23 cellular contexts compared by ENCODE assay signal in genomic region chr6:69820438-69820837, GRCh38. TPM values are rescaled to one million over a fixed set of nuclear protein-coding genes. Genes with fewer than 3 reads are reported as not detected.
DNase-seq lines count a peak whose midpoint lies in the region; ATAC-seq and TF ChIP-seq lines count a peak whose summit lies in the region.
"Had no signal": no experiment of that assay in that cellular context is flagged by ENCODE, and none has a peak within 500 bp of the region (broad histone marks: within the 10 kb centered on the region; RNA-seq: fewer than 3 reads in every experiment).

No MANE protein-coding gene starts in this region.

- H3K9me3 ChIP-seq in testis = no peaks in the 10 kb centered on the region
- H3K9me3 ChIP-seq in upper lobe of left lung = no peaks in the 10 kb centered on the region
- H3K9me3 ChIP-seq: BLaER1, SK-N-SH had no signal

- H3K27me3 ChIP-seq in testis = no peaks in the 10 kb centered on the region
- H3K27me3 ChIP-seq in upper lobe of left lung = no peaks in the 10 kb centered on the region
- H3K27me3 ChIP-seq: BLaER1 had no signal

- no peak overlapping the region for H3K4me3 Mint-ChIP-seq in activated CD8-positive, alpha-beta memory T cell treated with anti-CD3 and anti-CD28 coated beads, Interleukin-2, amount 10 ng/mL, durations not matched to agents 7 days and 5 days
- no peak overlapping the region for H3K4me3 Mint-ChIP-seq in glutamatergic neuron (ENCODE audit: unreplicated experiment)
- H3K4me3 Mint-ChIP-seq: CD4-positive, CD25-positive, alpha-beta regulatory T cell had no signal

- no peaks in the 10 kb centered on the region for H3K27me3 Mint-ChIP-seq in activated CD8-positive, alpha-beta memory T cell treated with anti-CD3 and anti-CD28 coated beads, Interleukin-2, amount 10 ng/mL, durations not matched to agents 7 days and 5 days
- H3K27me3 Mint-ChIP-seq in glutamatergic neuron (ENCODE audit: unreplicated experiment) = no peaks in the 10 kb centered on the region
- H3K27me3 Mint-ChIP-seq: CD4-positive, CD25-positive, alpha-beta regulatory T cell had no signal

- TF ChIP-seq CTCF in glutamatergic neuron (IDR thresholded peaks at IDR 0.05; ENCODE audit: partially characterized antibody, unreplicated experiment) (no peak), testis (IDR thresholded peaks at IDR 0.05) (no peak), upper lobe of left lung (IDR thresholded peaks at IDR 0.05) (no peak)

- DNase-seq in activated CD8-positive, alpha-beta memory T cell treated with anti-CD3 and anti-CD28 coated beads, Interleukin-2, amount 10 ng/mL, durations not matched to agents 7 days and 5 days = no peak
- DNase-seq in activated CD8-positive, alpha-beta memory T cell treated with anti-CD3 and anti-CD28 coated beads for 24 hours = no peak
- DNase-seq in cerebellar cortex (ENCODE audit: low spot score) = peak; percentile 95
- no peak for DNase-seq in glutamatergic neuron
- peak; percentile 24 for DNase-seq in testis
- no peak for DNase-seq in stimulated activated CD4-positive, alpha-beta T cell treated with anti-CD3 and anti-CD28 coated beads, Interleukin-12 subunit alpha, Interleukin-12 subunit beta, amount 100 ng/mL, for 4 hours
- DNase-seq in 8988T = no peak
- no peak for DNase-seq in upper lobe of left lung
- DNase-seq: GDM1, Karpas-422, NCI-H1092 treated with DMSO at 0.1 percent for 48 hours, NCI-H1436, NCI-H187, NCI-H446, NCI-H524 treated with DMSO at 0.1 percent for 48 hours, NCI-H774, PC-3, SK-N-SH had no signal

- H3K4me1 Mint-ChIP-seq in activated CD8-positive, alpha-beta memory T cell treated with anti-CD3 and anti-CD28 coated beads, Interleukin-2, amount 10 ng/mL, durations not matched to agents 7 days and 5 days = peaks cover 27% of the 10 kb centered on the region
- H3K4me1 Mint-ChIP-seq in glutamatergic neuron (ENCODE audit: low read depth, unreplicated experiment) = peaks cover 6% of the 10 kb centered on the region

- no peaks in the 10 kb centered on the region for H3K9me3 Mint-ChIP-seq in activated CD8-positive, alpha-beta memory T cell treated with anti-CD3 and anti-CD28 coated beads, Interleukin-2, amount 10 ng/mL, durations not matched to agents 7 days and 5 days (ENCODE audit: low read depth)
- H3K9me3 Mint-ChIP-seq in glutamatergic neuron (ENCODE audit: unreplicated experiment) = no peaks in the 10 kb centered on the region

- TF ChIP-seq POLR2A in testis (IDR thresholded peaks at IDR 0.05) = no peak
- no peak for TF ChIP-seq POLR2A in upper lobe of left lung (IDR thresholded peaks at IDR 0.05)

- H3K27ac ChIP-seq in testis (no peak overlapping the region), upper lobe of left lung (no peak overlapping the region)
- H3K27ac ChIP-seq: BLaER1 had no signal

- H3K36me3 ChIP-seq in testis (ENCODE audit: low read depth, missing control alignments) (no peaks in the 10 kb centered on the region), upper lobe of left lung (no peaks in the 10 kb centered on the region)
- H3K36me3 ChIP-seq: BLaER1 had no signal

- WGBS in testis, 2 donors = 94 to 97% methylated on average over 1 of the region's 1 CpG
- WGBS in upper lobe of left lung, 2 donors = 94 to 95% methylated on average over 1 of the region's 1 CpG

- H3K36me3 Mint-ChIP-seq in activated CD8-positive, alpha-beta memory T cell treated with anti-CD3 and anti-CD28 coated beads, Interleukin-2, amount 10 ng/mL, durations not matched to agents 7 days and 5 days = peaks cover 2% of the 10 kb centered on the region
- peaks cover 5% of the 10 kb centered on the region for H3K36me3 Mint-ChIP-seq in glutamatergic neuron (ENCODE audit: unreplicated experiment)
- H3K36me3 Mint-ChIP-seq: CD4-positive, CD25-positive, alpha-beta regulatory T cell had no signal

- H3K4me3 ChIP-seq in testis = no peak overlapping the region
- H3K4me3 ChIP-seq in upper lobe of left lung = no peak overlapping the region
- H3K4me3 ChIP-seq: BLaER1, GM12878 had no signal

- no peak for ATAC-seq in activated CD8-positive, alpha-beta memory T cell treated with anti-CD3 and anti-CD28 coated beads, Interleukin-2, amount 10 ng/mL, durations not matched to agents 7 days and 5 days
- no peak for ATAC-seq in upper lobe of left lung (ENCODE audit: low FRiP score in 2 of 2)
- ATAC-seq: PC-3 had no signal

- H3K4me1 ChIP-seq in testis (no peaks in the 10 kb centered on the region), upper lobe of left lung (no peaks in the 10 kb centered on the region)

- intact Hi-C loops in testis (cut with DNase I; ENCODE audit: low total_unique reads) = no loop called here

- CTCF ChIA-PET in activated CD8-positive, alpha-beta memory T cell treated with anti-CD3 and anti-CD28 coated beads, Interleukin-2, amount 10 ng/mL, durations not matched to agents 7 days and 5 days (lab: Charles Lee) = interaction anchor here (3.1 kb wide), 1 partner anchor 24 kb away, joined by 11 read pairs; the partner anchor contains the start of gene LMBRD1

- no peak for TF ChIP-seq EP300 in upper lobe of left lung (IDR thresholded peaks at IDR 0.05)

- peak overlapping the region; percentile 35 for H3K27ac Mint-ChIP-seq in activated CD8-positive, alpha-beta memory T cell treated with anti-CD3 and anti-CD28 coated beads, Interleukin-2, amount 10 ng/mL, durations not matched to agents 7 days and 5 days
- H3K27ac Mint-ChIP-seq in glutamatergic neuron (ENCODE audit: unreplicated experiment) = peak overlapping the region; percentile 45
- H3K27ac Mint-ChIP-seq: CD4-positive, CD25-positive, alpha-beta regulatory T cell had no signal

RNA-seq across cellular contexts. Expression of gene LMBRD1, which starts 23.6 kb away (rescaled TPM):
- 10 to 100 TPM; 18.3 to 19.1 TPM for total RNA-seq in activated CD8-positive, alpha-beta memory T cell treated with anti-CD3 and anti-CD28 coated beads, Interleukin-2, amount 10 ng/mL, durations not matched to agents 7 days and 5 days
- total RNA-seq in glutamatergic neuron (ENCODE audit: unreplicated experiment) (35.5 TPM), testis (10 to 100 TPM; 49.2 to 54.4 TPM), upper lobe of left lung (100 to 1,000 TPM in 1 of 6 donors, 10 to 100 TPM in 5; 24.5 to 104 (median 55.9) TPM)
- 43.0 TPM for polyA plus RNA-seq in testis (ENCODE audit: insufficient read depth, low read depth, low replicate concordance)

RNA-seq across cellular contexts. Expression of gene COL19A1, which starts 45.9 kb away (rescaled TPM):
- under 1 TPM in 1 of 2 experiments, not detected in 1; 0.40 TPM for total RNA-seq in activated CD8-positive, alpha-beta memory T cell treated with anti-CD3 and anti-CD28 coated beads, Interleukin-2, amount 10 ng/mL, durations not matched to agents 7 days and 5 days
- total RNA-seq in glutamatergic neuron (ENCODE audit: unreplicated experiment) (0.78 TPM), testis (1 to 10 TPM; 1.4 to 2.5 TPM), upper lobe of left lung (1 to 10 TPM in 1 of 6 donors, under 1 TPM in 1, not detected in 4; 0.49 to 1.0 TPM)
- 0.30 TPM for polyA plus RNA-seq in testis (ENCODE audit: insufficient read depth, low read depth, low replicate concordance)
- total RNA-seq: A172, HT-29, PC-3 had no signal
- polyA plus RNA-seq: CD4-positive, CD25-positive, alpha-beta regulatory T cell had no signal

Comparison
In these comparisons a context has a peak if more than half of its experiments do, and no peak if none do; other contexts are left out.
1. DNase-seq: peak in cerebellar cortex (single experiment) and testis (single experiment); none in activated CD8-positive, alpha-beta memory T cell treated with anti-CD3 and anti-CD28 coated beads, Interleukin-2, amount 10 ng/mL, durations not matched to agents 7 days and 5 days (single experiment), activated CD8-positive, alpha-beta memory T cell treated with anti-CD3 and anti-CD28 coated beads for 24 hours (single experiment), glutamatergic neuron (single experiment), stimulated activated CD4-positive, alpha-beta T cell treated with anti-CD3 and anti-CD28 coated beads, Interleukin-12 subunit alpha, Interleukin-12 subunit beta, amount 100 ng/mL, for 4 hours (single experiment), 8988T (single experiment) and upper lobe of left lung (0 of 2).